8 cellular contexts compared by ENCODE assay signal in genomic region chr12:54549774-54550451, GRCh38. TPM values are rescaled to one million over a fixed set of nuclear protein-coding genes. Genes with fewer than 3 reads are reported as not detected.
DNase-seq lines count a peak whose midpoint lies in the region; ATAC-seq and TF ChIP-seq lines count a peak whose summit lies in the region.

No MANE protein-coding gene starts in this region.

- peak overlapping the region; percentile 78 for H3K4me3 Mint-ChIP-seq in activated CD4-positive, alpha-beta T cell treated with anti-CD3 and anti-CD28 coated beads, Interleukin-2, amount 10 ng/mL, durations not matched to agents 24 days and 14 days

- H3K4me1 Mint-ChIP-seq in activated CD4-positive, alpha-beta T cell treated with anti-CD3 and anti-CD28 coated beads, Interleukin-2, amount 10 ng/mL, durations not matched to agents 24 days and 14 days = peaks cover 39% of the 10 kb centered on the region

- no peaks in the 10 kb centered on the region for H3K4me1 ChIP-seq in SJCRH30

- no peak for DNase-seq in activated CD4-positive, CD25-positive, alpha-beta regulatory T cell (lab: John Stamatoyannopoulos, UW)
- DNase-seq in activated CD4-positive, alpha-beta T cell treated with anti-CD3 and anti-CD28 coated beads, Interleukin-2, amount 10 ng/mL, durations not matched to agents 24 days and 14 days = peak; percentile 63
- DNase-seq in epithelial cell of prostate (ENCODE audit: low read depth, low spot score) (peak; percentile 89), omental fat pad (ENCODE audit: low spot score) (no peak), SJCRH30 (no peak), amniotic stem cell (lab: John Stamatoyannopoulos, UW) (no peak)

- H3K9me3 ChIP-seq in SJCRH30 (replicated peaks) = no peaks in the 10 kb centered on the region

- intact Hi-C loops in activated CD4-positive, alpha-beta T cell treated with anti-CD3 and anti-CD28 coated beads, Interleukin-2, amount 10 ng/mL, durations not matched to agents 24 days and 14 days (cut with micrococcal nuclease) = loop anchor here (1.0 kb wide), 1 partner anchor 10 kb away; no protein-coding TSS in a partner anchor

- TF ChIP-seq CTCF in omental fat pad (IDR thresholded peaks at IDR 0.05) = no peak

- H3K27ac ChIP-seq in epithelial cell of prostate (no peak overlapping the region), SJCRH30 (no peak overlapping the region)

- no peak overlapping the region for H3K4me3 ChIP-seq in SJCRH30

- no peaks in the 10 kb centered on the region for H3K9me3 Mint-ChIP-seq in activated CD4-positive, alpha-beta T cell treated with anti-CD3 and anti-CD28 coated beads, Interleukin-2, amount 10 ng/mL, durations not matched to agents 24 days and 14 days

- H3K27me3 ChIP-seq in SJCRH30 = peaks cover 4% of the 10 kb centered on the region; the same call in 1 of the 2 replicates

- peak; percentile 87 for ATAC-seq in activated CD4-positive, CD25-positive, alpha-beta regulatory T cell treated with anti-CD3 and anti-CD28 coated beads, Interleukin-2, amount 50 U/mL, for 24 hours
- ATAC-seq in omental fat pad (ENCODE audit: low FRiP score) (peak; percentile 35), HG02623 (IDR thresholded peaks at IDR 0.05; ENCODE audit: unreplicated experiment) (no peak)

- H3K36me3 ChIP-seq in SJCRH30 = no peaks in the 10 kb centered on the region

- H3K27me3 Mint-ChIP-seq in activated CD4-positive, alpha-beta T cell treated with anti-CD3 and anti-CD28 coated beads, Interleukin-2, amount 10 ng/mL, durations not matched to agents 24 days and 14 days = peaks cover 15% of the 10 kb centered on the region

- H3K36me3 Mint-ChIP-seq in activated CD4-positive, alpha-beta T cell treated with anti-CD3 and anti-CD28 coated beads, Interleukin-2, amount 10 ng/mL, durations not matched to agents 24 days and 14 days (ENCODE audit: low read depth) = peaks cover 38% of the 10 kb centered on the region

- H3K27ac Mint-ChIP-seq in activated CD4-positive, alpha-beta T cell treated with anti-CD3 and anti-CD28 coated beads, Interleukin-2, amount 10 ng/mL, durations not matched to agents 24 days and 14 days = peak overlapping the region; percentile 78

RNA-seq across cellular contexts. Expression of gene PDE1B, which starts 0.5 kb away (rescaled TPM):
- total RNA-seq in activated CD4-positive, alpha-beta T cell treated with anti-CD3 and anti-CD28 coated beads, Interleukin-2, amount 10 ng/mL, durations not matched to agents 24 days and 14 days = 23.6 and 26.3 TPM in 2 replicates
- 10 to 100 TPM; 29.9 to 85.6 (median 39.0) TPM for total RNA-seq in omental fat pad
- not detected in 2 replicates for total RNA-seq in SJCRH30 (2014; rRNA removed; shearing (Covaris generic))

RNA-seq across cellular contexts. Expression of gene PPP1R1A, which starts 38.5 kb away (rescaled TPM):
- total RNA-seq in activated CD4-positive, alpha-beta T cell treated with anti-CD3 and anti-CD28 coated beads, Interleukin-2, amount 10 ng/mL, durations not matched to agents 24 days and 14 days = not detected in 2 replicates
- 100 to 1,000 TPM; 115 to 168 (median 145) TPM for total RNA-seq in omental fat pad
- not detected in 2 replicates for total RNA-seq in SJCRH30 (2014; rRNA removed; shearing (Covaris generic))

RNA-seq across cellular contexts. Expression of gene NCKAP1L, which starts 52.4 kb away (rescaled TPM):
- 98.0 and 99.5 TPM in 2 replicates for total RNA-seq in activated CD4-positive, alpha-beta T cell treated with anti-CD3 and anti-CD28 coated beads, Interleukin-2, amount 10 ng/mL, durations not matched to agents 24 days and 14 days
- 10 to 100 TPM; 23.4 to 81.4 (median 43.0) TPM for total RNA-seq in omental fat pad
- total RNA-seq in SJCRH30 (2014; rRNA removed; shearing (Covaris generic)) = 0.13 and 0.34 TPM in 2 replicates

Comparison
In these comparisons a context has a peak if more than half of its experiments do, and no peak if none do; other contexts are left out.
1. DNase-seq: peak in activated CD4-positive, alpha-beta T cell treated with anti-CD3 and anti-CD28 coated beads, Interleukin-2, amount 10 ng/mL, durations not matched to agents 24 days and 14 days (single experiment) and epithelial cell of prostate (single experiment); none in activated CD4-positive, CD25-positive, alpha-beta regulatory T cell (0 of 4), omental fat pad (single experiment), SJCRH30 (0 of 2) and amniotic stem cell (single experiment).
2. RNA of gene PDE1B, which starts 0.5 kb away (total RNA-seq): 29.9 to 85.6 TPM in omental fat pad and 23.6 to 26.3 TPM in activated CD4-positive, alpha-beta T cell treated with anti-CD3 and anti-CD28 coated beads, Interleukin-2, amount 10 ng/mL, durations not matched to agents 24 days and 14 days; not detected in SJCRH30; every median in the first group is over 10 times any median in the second.
3. RNA of gene PPP1R1A, which starts 38.5 kb away (total RNA-seq): 115 to 168 TPM in omental fat pad; not detected in activated CD4-positive, alpha-beta T cell treated with anti-CD3 and anti-CD28 coated beads, Interleukin-2, amount 10 ng/mL, durations not matched to agents 24 days and 14 days and not detected in SJCRH30; every median in the first group is over 100 times any median in the second.
4. RNA of gene NCKAP1L, which starts 52.4 kb away (total RNA-seq): 98.0 to 99.5 TPM in activated CD4-positive, alpha-beta T cell treated with anti-CD3 and anti-CD28 coated beads, Interleukin-2, amount 10 ng/mL, durations not matched to agents 24 days and 14 days and 23.4 to 81.4 TPM in omental fat pad; 0.13 to 0.34 TPM in SJCRH30; every median in the first group is over 10 times any median in the second.